20 cellular contexts compared by ENCODE assay signal in genomic region chr7:112067609-112068540, GRCh38.
DNase-seq lines count a peak whose midpoint lies in the region; ATAC-seq and TF ChIP-seq lines count a peak whose summit lies in the region.
"Had no signal": no experiment of that assay in that cellular context is flagged by ENCODE, and none has a peak within 500 bp of the region (broad histone marks: within the 10 kb centered on the region; RNA-seq: fewer than 3 reads in every experiment).

No MANE protein-coding gene starts in this region.

- H3F3A ChIP-seq in smooth muscle cell (ENCODE audit: low read depth) = peaks cover 10% of the 10 kb centered on the region

- H4K20me1 ChIP-seq in smooth muscle cell (ENCODE audit: low read depth) = no peaks in the 10 kb centered on the region

- ATAC-seq in psoas muscle = no peak

- H3K9me3 ChIP-seq in smooth muscle cell (replicated peaks; ENCODE audit: low read depth) (no peaks in the 10 kb centered on the region), psoas muscle (no peaks in the 10 kb centered on the region), tibial artery (no peaks in the 10 kb centered on the region)
- H3K9me3 ChIP-seq: esophagus muscularis mucosa, vagina had no signal

- TF ChIP-seq CTCF in smooth muscle cell (IDR thresholded peaks at IDR 0.05; ENCODE audit: borderline replicate concordance, insufficient read depth, poor library complexity, severe bottlenecking) = no peak
- TF ChIP-seq CTCF in psoas muscle (IDR thresholded peaks at IDR 0.05) = no peak
- TF ChIP-seq CTCF in tibial artery (IDR thresholded peaks at IDR 0.05) = no peak

- no peak overlapping the region for H3K4me3 ChIP-seq in smooth muscle cell
- no peak overlapping the region for H3K4me3 ChIP-seq in psoas muscle
- H3K4me3 ChIP-seq in tibial artery = no peak overlapping the region
- H3K4me3 ChIP-seq: cardiac muscle cell, esophagus muscularis mucosa, vagina had no signal

- DNase-seq in NCI-H2227 treated with DMSO at 0.1 percent for 48 hours (lab: John Stamatoyannopoulos, UW) (peak; percentile 47), NCI-H2227 (lab: John Stamatoyannopoulos, UW; ENCODE audit: unreplicated experiment) (no peak), astrocyte of the hippocampus (ENCODE audit: low read depth, low spot score) (peak; percentile 27), kidney tubule cell (ENCODE audit: low spot score) (peak; percentile 93), smooth muscle cell (lab: John Stamatoyannopoulos, UW; ENCODE audit: unreplicated experiment) (no peak), psoas muscle (no peak), tibial artery (no peak)
- no peak for DNase-seq in activated CD4-positive, alpha-beta T cell treated with anti-CD3 and anti-CD28 coated beads for 48 hours
- DNase-seq: activated CD4-positive, alpha-beta T cell treated with anti-CD3 and anti-CD28 coated beads, Interleukin-2, amount 10 ng/mL, durations not matched to agents 7 days and 5 days; activated CD8-positive, alpha-beta memory T cell treated with anti-CD3 and anti-CD28 coated beads, Interleukin-2, amount 50 U/mL, for 48 hours; activated gamma-delta T cell; C1 segment of cervical spinal cord; DMS 273 treated with DMSO at 0.1 percent for 48 hours; head of caudate nucleus; NCI-H446; stimulated activated CD4-positive, alpha-beta T cell treated with anti-CD3 and anti-CD28 coated beads, Interleukin-4, amount 100 ng/mL, for 4 hours; SW 1271 had no signal

- H3K27me3 ChIP-seq in smooth muscle cell (ENCODE audit: low read depth) = no peaks in the 10 kb centered on the region
- H3K27me3 ChIP-seq in psoas muscle (ENCODE audit: insufficient read depth in 3 of 3, low read length in 2 of 3) = no peaks in the 10 kb centered on the region
- no peaks in the 10 kb centered on the region for H3K27me3 ChIP-seq in tibial artery
- H3K27me3 ChIP-seq: cardiac muscle cell, esophagus muscularis mucosa, vagina had no signal

- no peak overlapping the region for H3K9ac ChIP-seq in smooth muscle cell (ENCODE audit: low read depth)

- H2AFZ ChIP-seq in smooth muscle cell (ENCODE audit: low read depth) = no peak overlapping the region

- H3K27ac ChIP-seq in smooth muscle cell (ENCODE audit: low read depth) = peak overlapping the region; percentile 4
- no peak overlapping the region for H3K27ac ChIP-seq in psoas muscle
- H3K27ac ChIP-seq in tibial artery = no peak overlapping the region
- H3K27ac ChIP-seq: cardiac muscle cell, esophagus muscularis mucosa, vagina had no signal

- no peaks in the 10 kb centered on the region for H3K4me1 ChIP-seq in smooth muscle cell (ENCODE audit: low read depth)
- peaks cover 16% of the 10 kb centered on the region for H3K4me1 ChIP-seq in psoas muscle
- H3K4me1 ChIP-seq in tibial artery = no peaks in the 10 kb centered on the region

- intact Hi-C loops in psoas muscle (cut with DNase I) (no loop called here), tibial artery (cut with DNase I; ENCODE audit: low total_unique reads) (no loop called here)

- H3K4me2 ChIP-seq in smooth muscle cell = peak overlapping the region; percentile 46

- peaks cover 15% of the 10 kb centered on the region for H3K79me2 ChIP-seq in smooth muscle cell (ENCODE audit: low read depth)

- no peaks in the 10 kb centered on the region for H3K36me3 ChIP-seq in smooth muscle cell (ENCODE audit: low read depth)
- no peaks in the 10 kb centered on the region for H3K36me3 ChIP-seq in psoas muscle (ENCODE audit: insufficient read depth in 1 of 2, low read depth in 1 of 2)
- no peaks in the 10 kb centered on the region for H3K36me3 ChIP-seq in tibial artery
- H3K36me3 ChIP-seq: cardiac muscle cell, esophagus muscularis mucosa, vagina had no signal

- WGBS in smooth muscle cell (ENCODE audit: low lambda C conversion rate) = 65% methylated on average over 5 of the region's 5 CpGs
- 73 to 82% (median 73%) methylated on average over 5 of the region's 5 CpGs for WGBS in psoas muscle, 3 donors

Comparison
In these comparisons a context has a peak if more than half of its experiments do, and no peak if none do; other contexts are left out.
1. DNase-seq: peak in NCI-H2227 treated with DMSO at 0.1 percent for 48 hours (single experiment), astrocyte of the hippocampus (single experiment) and kidney tubule cell (single experiment); none in NCI-H2227 (single experiment), smooth muscle cell (single experiment), activated CD4-positive, alpha-beta T cell treated with anti-CD3 and anti-CD28 coated beads for 48 hours (single experiment), psoas muscle (0 of 2) and tibial artery (0 of 2).